In genomic region chrX:43679058-43679457, GRCh38 we compare ENCODE assay signal across 1 cellular context.
TF ChIP-seq lines count a peak whose summit lies in the region.

No MANE protein-coding gene starts in this region.

TF ChIP-seq in HepG2, 621 proteins besides CTCF, POLR2A, EP300 and RAD21:
- TF ChIP-seq RBM39 (IDR thresholded peaks at IDR 0.05; ENCODE audit: low read depth, low read length, poor library complexity, severe bottlenecking) (no peak), CEBPB (IDR thresholded peaks at IDR 0.05; ENCODE audit: borderline replicate concordance, low read depth, low read length) (no peak)
